Comparison of ENCODE assay signal across 23 cellular contexts in genomic region chr10:72679838-72680241, GRCh38. TPM values are rescaled to one million over a fixed set of nuclear protein-coding genes. Genes with fewer than 3 reads are reported as not detected.
DNase-seq lines count a peak whose midpoint lies in the region; ATAC-seq, FAIRE-seq and TF ChIP-seq lines count a peak whose summit lies in the region.
"Had no signal": no experiment of that assay in that cellular context is flagged by ENCODE, and none has a peak within 500 bp of the region (broad histone marks: within the 10 kb centered on the region; RNA-seq: fewer than 3 reads in every experiment).

No MANE protein-coding gene starts in this region.

- H3K27ac ChIP-seq in HepG2 (ENCODE audit: extremely low read length, insufficient read depth, low read length) (peak overlapping the region; percentile 53), right lobe of liver (no peak overlapping the region), mucosa of rectum (ENCODE audit: low read depth in 2 of 2, low read length in 2 of 2) (peak overlapping the region; percentile 84 to 93)
- H3K27ac ChIP-seq: KMS-11, RWPE1 had no signal

- POLR2A ChIA-PET in HepG2 (lab: Yijun Ruan, JAX) = interaction anchor here (1.5 to 4.1 kb wide), 7 partner anchors 9 to 55 kb away, joined by 3 to 25 read pairs (median 4); partner anchors contain the start of gene MCU
- POLR2A ChIA-PET in naive thymus-derived CD8-positive, alpha-beta T cell (lab: Charles Lee) = no interaction called here

- H3K4me3 ChIP-seq in HepG2 (replicated peaks in 1 of 3; ENCODE audit: insufficient read depth in 1 of 3, low read depth in 2 of 3, low read length in 3 of 3) (peak overlapping the region; percentile 23 to 50 (median 42); a peak in 5 of 6 replicates), right lobe of liver (no peak overlapping the region), mucosa of rectum (ENCODE audit: low read length in 2 of 2) (peak overlapping the region; percentile 28 to 59)
- H3K4me3 ChIP-seq: GM12878, GM23338, MG63 had no signal

- no peaks in the 10 kb centered on the region for H3K36me3 Mint-ChIP-seq in naive thymus-derived CD8-positive, alpha-beta T cell

- H3K9me3 ChIP-seq in HepG2 (ENCODE audit: low read length) = no peaks in the 10 kb centered on the region
- H3K9me3 ChIP-seq in right lobe of liver = no peaks in the 10 kb centered on the region
- H3K9me3 ChIP-seq in mucosa of rectum (ENCODE audit: control insufficient read depth in 2 of 2, low read length in 2 of 2) = no peaks in the 10 kb centered on the region
- H3K9me3 ChIP-seq: MG63 had no signal

- WGBS in HepG2 (ENCODE audit: low lambda C conversion rate) = 12% methylated on average over 4 of the region's 4 CpGs
- WGBS in right lobe of liver (ENCODE audit: insufficient coverage, low coverage, low lambda C conversion rate, missing lambda C conversion rate) = 79% methylated on average over 3 of the region's 4 CpGs

- FAIRE-seq in HepG2 (lab: Jason Lieb, UNC) (peak; percentile 91), colon (lab: Jason Lieb, UNC) (peak; percentile 5)
- FAIRE-seq: GM12878, GM19239 had no signal

- H3K27ac Mint-ChIP-seq in naive thymus-derived CD8-positive, alpha-beta T cell = no peak overlapping the region
- H3K27ac Mint-ChIP-seq: CD4-positive, alpha-beta T cell; GM23338 had no signal

- DNase-seq in HepG2 (ENCODE audit: low spot score) (peak; percentile 89), right lobe of liver (no peak), middle frontal gyrus (ENCODE audit: extremely low spot score, low spot score) (no peak)
- no peak for DNase-seq in naive thymus-derived CD8-positive, alpha-beta T cell
- DNase-seq: CD4-positive, alpha-beta T cell; DMS153; EL; MG63; NCI-H187; NCI-H2107; NCI-H510A treated with DMSO at 0.1 percent for 48 hours; NCI-H82; SIG-M5 had no signal

- TF ChIP-seq CTCF in HepG2 (CRISPR knock-in tag; IDR thresholded peaks at IDR 0.05) (no peak), right lobe of liver (IDR thresholded peaks at IDR 0.05) (no peak)

- ATAC-seq in HepG2 (peak; percentile 95), right lobe of liver (no peak), GM19328 (IDR thresholded peaks at IDR 0.05; ENCODE audit: unreplicated experiment) (no peak)
- ATAC-seq in naive thymus-derived CD8-positive, alpha-beta T cell = no peak
- ATAC-seq in activated CD4-positive, CD25-positive, alpha-beta regulatory T cell treated with anti-CD3 and anti-CD28 coated beads, Interleukin-2, amount 50 U/mL, for 24 hours = no peak
- ATAC-seq: GM12878, GM23338, HCT116 had no signal

- in situ Hi-C loops in HepG2 (cut with HindIII; ENCODE audit: extremely low pct_ligation_motif_present, low pct_unique_long_range_greater_than_20kb) = no loop called here

- H3K4me1 ChIP-seq in HepG2 (ENCODE audit: insufficient read depth, low read length) = peaks cover 29% of the 10 kb centered on the region
- no peaks in the 10 kb centered on the region for H3K4me1 ChIP-seq in right lobe of liver
- peaks cover 18 to 26% of the 10 kb centered on the region in 2 donors for H3K4me1 ChIP-seq in mucosa of rectum (ENCODE audit: control insufficient read depth in 2 of 2, insufficient read depth in 2 of 2, low read length in 2 of 2)

- intact Hi-C loops in HepG2 (cut with micrococcal nuclease; ENCODE audit: unreplicated experiment) (no loop called here), right lobe of liver (cut with DNase I) (no loop called here)

- H3K9me3 Mint-ChIP-seq in naive thymus-derived CD8-positive, alpha-beta T cell = no peaks in the 10 kb centered on the region
- H3K9me3 Mint-ChIP-seq: CD4-positive, alpha-beta T cell; GM23338 had no signal

- H3K79me2 ChIP-seq in HepG2 (ENCODE audit: insufficient read depth, low read length) = no peaks in the 10 kb centered on the region

- BruUV-seq in HepG2 (replicated peaks; lab: Mats Ljungman, UMichigan) = no TSS peak

- CTCF ChIA-PET in HepG2 (lab: Yijun Ruan, JAX; ENCODE audit: low intra/inter-chr PET ratio, low total read pairs) = no interaction called here

- H3K27me3 ChIP-seq in HepG2 (ENCODE audit: control insufficient read depth in 1 of 2, insufficient read depth in 2 of 2, low read length in 2 of 2) (no peaks in the 10 kb centered on the region), right lobe of liver (no peaks in the 10 kb centered on the region), mucosa of rectum (ENCODE audit: control insufficient read depth in 2 of 2, insufficient read depth in 2 of 2, low read length in 2 of 2) (no peaks in the 10 kb centered on the region)
- H3K27me3 ChIP-seq: MG63 had no signal

- H4K20me1 ChIP-seq in HepG2 (ENCODE audit: insufficient read depth, low read length) = no peaks in the 10 kb centered on the region

- H3K4me1 Mint-ChIP-seq in naive thymus-derived CD8-positive, alpha-beta T cell = no peaks in the 10 kb centered on the region
- H3K4me1 Mint-ChIP-seq: GM23338 had no signal

- H3K9ac ChIP-seq in HepG2 (ENCODE audit: insufficient read depth, low read depth, low read length) = peak overlapping the region; percentile 47
- peak overlapping the region; percentile 24 to 68 for H3K9ac ChIP-seq in mucosa of rectum (ENCODE audit: low read depth in 1 of 2, low read length in 2 of 2)
- H3K9ac ChIP-seq: KMS-11 had no signal

- TF ChIP-seq EP300 in HepG2 (IDR thresholded peaks at IDR 0.05; ENCODE audit: low read depth in 2 of 2, low read length in 2 of 2) = no peak
- no peak for TF ChIP-seq EP300 in HepG2 (CRISPR knock-in tag; IDR thresholded peaks at IDR 0.05; ENCODE audit: borderline replicate concordance)

- no peak overlapping the region for H3K4me3 Mint-ChIP-seq in naive thymus-derived CD8-positive, alpha-beta T cell
- H3K4me3 Mint-ChIP-seq: CD4-positive, alpha-beta T cell; GM23338 had no signal

- no peak for TF ChIP-seq RAD21 in HepG2 (CRISPR knock-in tag; IDR thresholded peaks at IDR 0.05)

- H2AFZ ChIP-seq in HepG2 (ENCODE audit: low read length) = peak overlapping the region; percentile 70
- H2AFZ ChIP-seq: GM23338 had no signal

- H3K36me3 ChIP-seq in HepG2 (replicated peaks in 1 of 2; ENCODE audit: control insufficient read depth in 1 of 2, insufficient read depth in 2 of 2, low read length in 2 of 2) (no peaks in the 10 kb centered on the region), right lobe of liver (no peaks in the 10 kb centered on the region), mucosa of rectum (ENCODE audit: control insufficient read depth in 2 of 2, insufficient read depth in 2 of 2, low read length in 2 of 2) (no peaks in the 10 kb centered on the region)
- H3K36me3 ChIP-seq: MG63 had no signal

- H3K4me2 ChIP-seq in HepG2 (ENCODE audit: low read depth, low read length) = peak overlapping the region; percentile 70
- H3K4me2 ChIP-seq: GM23338, KMS-11 had no signal

- H3K27me3 Mint-ChIP-seq in naive thymus-derived CD8-positive, alpha-beta T cell = peaks cover 0 to 2% (median 0%) of the 10 kb centered on the region in 5 donors
- H3K27me3 Mint-ChIP-seq: CD4-positive, alpha-beta T cell had no signal

- TF ChIP-seq POLR2A in HepG2 (IDR thresholded peaks at IDR 0.05; ENCODE audit: insufficient read depth in 1 of 2, low read depth in 2 of 2, low read length in 2 of 2) = no peak
- TF ChIP-seq POLR2A in right lobe of liver (IDR thresholded peaks at IDR 0.05) = no peak

RNA-seq across cellular contexts. Expression of gene MCU, which starts 12.1 kb away (rescaled TPM):
- total RNA-seq in HepG2 (2016; rRNA removed; fragmentation: Illumina TruSeq; extraction: Trizol) = 25.9 and 28.7 TPM in 2 replicates
- 6.8 and 8.5 TPM in 2 replicates for total RNA-seq in HepG2 (2016; cell fraction: cytosol; rRNA removed; fragmentation: Illumina TruSeq; extraction: Trizol; ENCODE audit: low read depth)
- total RNA-seq in HepG2 (2016; cell fraction: insoluble cytoplasmic fraction; rRNA removed; fragmentation: Illumina TruSeq; extraction: Trizol) = 23.0 and 32.9 TPM in 2 replicates
- total RNA-seq in HepG2 (2016; cell fraction: membrane; rRNA removed; fragmentation: Illumina TruSeq; extraction: Trizol) = 14.0 and 16.5 TPM in 2 replicates
- total RNA-seq in HepG2 (2016; cell fraction: nucleus; rRNA removed; fragmentation: Illumina TruSeq; extraction: Trizol) = 18.7 and 28.2 TPM in 2 replicates
- 39.6 and 64.5 TPM in 2 replicates for polyA plus RNA-seq in HepG2 (2011; rRNA removed)
- polyA plus RNA-seq in HepG2 (2011; cell fraction: cytosol; rRNA removed) = 18.2 and 23.5 TPM in 2 replicates
- polyA plus RNA-seq in HepG2 (2011; cell fraction: nucleus; rRNA removed) = 31.5 and 37.6 TPM in 2 replicates
- 12.8 and 13.7 TPM in 2 replicates for polyA plus RNA-seq in HepG2 (2012)
- 3.1 and 3.5 TPM in 2 replicates for polyA plus RNA-seq in HepG2 (2016; cell fraction: cytosol; fragmentation: Illumina TruSeq; extraction: Trizol; ENCODE audit: low read depth)
- 28.0 and 31.8 TPM in 2 replicates for polyA plus RNA-seq in HepG2 (2016; cell fraction: insoluble cytoplasmic fraction; fragmentation: Illumina TruSeq; extraction: Trizol; ENCODE audit: low read depth)
- polyA plus RNA-seq in HepG2 (2016; cell fraction: membrane; fragmentation: Illumina TruSeq; extraction: Trizol; ENCODE audit: low read depth) = 9.2 and 12.0 TPM in 2 replicates
- 25.5 and 28.7 TPM in 2 replicates for polyA plus RNA-seq in HepG2 (2016; cell fraction: nucleus; fragmentation: Illumina TruSeq; extraction: Trizol; ENCODE audit: insufficient read depth, low read depth)
- 69.2 and 137 TPM in 2 replicates for polyA minus RNA-seq in HepG2 (2011; rRNA and poly(A)+ RNA removed; ENCODE audit: low replicate concordance)
- polyA minus RNA-seq in HepG2 (2011; cell fraction: cytosol; rRNA and poly(A)+ RNA removed) = 30.0 and 30.3 TPM in 2 replicates
- 28.7 and 31.4 TPM in 2 replicates for polyA minus RNA-seq in HepG2 (2011; cell fraction: nucleus; rRNA and poly(A)+ RNA removed)
- 10 to 100 TPM in 4 of 6 experiments, 1 to 10 TPM in 2; 6.2 to 14.6 (median 10.4) TPM for total RNA-seq in right lobe of liver
- 10 to 100 TPM in 1 of 2 experiments, 1 to 10 TPM in 1; 9.9 to 10.6 TPM for total RNA-seq in naive thymus-derived CD8-positive, alpha-beta T cell
- 1 to 10 TPM; 4.1 to 9.0 (median 6.2) TPM for polyA plus RNA-seq in naive thymus-derived CD8-positive, alpha-beta T cell

RNA-seq across cellular contexts. Expression of gene MICU1, which starts 54.0 kb away (rescaled TPM):
- total RNA-seq in HepG2 (2016; rRNA removed; fragmentation: Illumina TruSeq; extraction: Trizol) = 56.1 and 70.3 TPM in 2 replicates
- 11.5 and 13.8 TPM in 2 replicates for total RNA-seq in HepG2 (2016; cell fraction: cytosol; rRNA removed; fragmentation: Illumina TruSeq; extraction: Trizol; ENCODE audit: low read depth)
- total RNA-seq in HepG2 (2016; cell fraction: insoluble cytoplasmic fraction; rRNA removed; fragmentation: Illumina TruSeq; extraction: Trizol) = 53.2 and 64.7 TPM in 2 replicates
- 24.0 and 26.1 TPM in 2 replicates for total RNA-seq in HepG2 (2016; cell fraction: membrane; rRNA removed; fragmentation: Illumina TruSeq; extraction: Trizol)
- 34.2 and 41.8 TPM in 2 replicates for total RNA-seq in HepG2 (2016; cell fraction: nucleus; rRNA removed; fragmentation: Illumina TruSeq; extraction: Trizol)
- 32.5 and 35.2 TPM in 2 replicates for polyA plus RNA-seq in HepG2 (2011; rRNA removed)
- 28.3 and 35.6 TPM in 2 replicates for polyA plus RNA-seq in HepG2 (2011; cell fraction: cytosol; rRNA removed)
- polyA plus RNA-seq in HepG2 (2011; cell fraction: nucleus; rRNA removed) = 15.9 and 21.5 TPM in 2 replicates
- polyA plus RNA-seq in HepG2 (2012) = 41.4 and 61.9 TPM in 2 replicates
- polyA plus RNA-seq in HepG2 (2016; cell fraction: cytosol; fragmentation: Illumina TruSeq; extraction: Trizol; ENCODE audit: low read depth) = 9.9 and 13.3 TPM in 2 replicates
- 65.0 and 70.1 TPM in 2 replicates for polyA plus RNA-seq in HepG2 (2016; cell fraction: insoluble cytoplasmic fraction; fragmentation: Illumina TruSeq; extraction: Trizol; ENCODE audit: low read depth)
- 24.5 and 25.1 TPM in 2 replicates for polyA plus RNA-seq in HepG2 (2016; cell fraction: membrane; fragmentation: Illumina TruSeq; extraction: Trizol; ENCODE audit: low read depth)
- 32.3 and 34.1 TPM in 2 replicates for polyA plus RNA-seq in HepG2 (2016; cell fraction: nucleus; fragmentation: Illumina TruSeq; extraction: Trizol; ENCODE audit: insufficient read depth, low read depth)
- polyA minus RNA-seq in HepG2 (2011; rRNA and poly(A)+ RNA removed; ENCODE audit: low replicate concordance) = 43.1 and 46.3 TPM in 2 replicates
- 17.9 and 20.9 TPM in 2 replicates for polyA minus RNA-seq in HepG2 (2011; cell fraction: cytosol; rRNA and poly(A)+ RNA removed)
- 39.0 and 39.1 TPM in 2 replicates for polyA minus RNA-seq in HepG2 (2011; cell fraction: nucleus; rRNA and poly(A)+ RNA removed)
- total RNA-seq in right lobe of liver = 10 to 100 TPM; 25.3 to 55.3 (median 38.2) TPM
- 10 to 100 TPM; 25.9 to 26.4 TPM for total RNA-seq in naive thymus-derived CD8-positive, alpha-beta T cell
- 10 to 100 TPM; 20.7 to 24.1 (median 21.4) TPM for polyA plus RNA-seq in naive thymus-derived CD8-positive, alpha-beta T cell

Comparison
In these comparisons a context has a peak if more than half of its experiments do, and no peak if none do; other contexts are left out.
1. H3K27ac ChIP-seq: peak in HepG2 (single experiment) and mucosa of rectum (2 of 2); none in right lobe of liver (0 of 3).
2. H3K4me3 ChIP-seq: peak in HepG2 (3 of 3) and mucosa of rectum (2 of 2); none in right lobe of liver (0 of 3).